Comparison of ENCODE assay signal across 1 cellular context in genomic region chr3:15367059-15367458, GRCh38.
TF ChIP-seq lines count a peak whose summit lies in the region.

No MANE protein-coding gene starts in this region.

TF ChIP-seq in SK-N-SH treated with all-trans-retinoic acid at 6 μM for 48 hours, 23 proteins besides CTCF, POLR2A, EP300 and RAD21 (continued from another document):
- TF ChIP-seq ZNF8 (CRISPR knock-in tag; IDR thresholded peaks at IDR 0.05) (no peak), ZFP30 (CRISPR knock-in tag; IDR thresholded peaks at IDR 0.05) (no peak), OSR1 (CRISPR knock-in tag; IDR thresholded peaks at IDR 0.05) (no peak), TCF4 (CRISPR knock-in tag; IDR thresholded peaks at IDR 0.05; ENCODE audit: borderline replicate concordance) (no peak), TSHZ2 (CRISPR knock-in tag; IDR thresholded peaks at IDR 0.05) (no peak), RARB (CRISPR knock-in tag; IDR thresholded peaks at IDR 0.05) (no peak), CSDC2 (CRISPR knock-in tag; IDR thresholded peaks at IDR 0.05) (no peak), SNAI2 (CRISPR knock-in tag; IDR thresholded peaks at IDR 0.05) (no peak), TOX (CRISPR knock-in tag; IDR thresholded peaks at IDR 0.05; ENCODE audit: borderline replicate concordance) (no peak), BACH2 (CRISPR knock-in tag; IDR thresholded peaks at IDR 0.05; ENCODE audit: borderline replicate concordance) (no peak), ZC3H10 (CRISPR knock-in tag; IDR thresholded peaks at IDR 0.05) (no peak), POU6F1 (CRISPR knock-in tag; IDR thresholded peaks at IDR 0.05; ENCODE audit: borderline replicate concordance, low read depth) (no peak), PATZ1 (CRISPR knock-in tag; IDR thresholded peaks at IDR 0.05; ENCODE audit: borderline replicate concordance) (no peak), GLIS3 (CRISPR knock-in tag; IDR thresholded peaks at IDR 0.05) (no peak), ZFP3 (CRISPR knock-in tag; IDR thresholded peaks at IDR 0.05) (no peak), ZNF565 (CRISPR knock-in tag; conservative IDR thresholded peaks at IDR 0.05; ENCODE audit: low read depth) (no peak)
